29 cellular contexts compared by ENCODE assay signal in genomic region chr3:169137943-169138342, GRCh38.
"Had no signal": no experiment of that assay in that cellular context is flagged by ENCODE, and none has a peak within 500 bp of the region (broad histone marks: within the 10 kb centered on the region; RNA-seq: fewer than 3 reads in every experiment).

No MANE protein-coding gene starts in this region.

- H2AFZ ChIP-seq: hepatocyte, parathyroid adenoma had no signal

- FAIRE-seq: frontal cortex, kidney, urothelium cell line had no signal

- H3K4me2 ChIP-seq: hepatocyte, smooth muscle cell had no signal

- H3K27ac ChIP-seq: colonic mucosa, hepatocyte, parathyroid adenoma, prostate gland, testis, tibial nerve had no signal

- ATAC-seq: left lobe of liver; natural killer cell treated with Interleukin-12 subunit alpha and Interleukin-12 subunit beta and Interleukin-15 and Interleukin-18, amount 100 ng/mL, for 72 hours; sciatic nerve; stimulated activated naive CD8-positive, alpha-beta T cell treated with anti-CD3 and anti-CD28 coated beads, Interleukin-15, amount 100 ng/mL, for 72 hours had no signal

- H3K36me3 ChIP-seq: colonic mucosa, esophagus muscularis mucosa, prostate gland, right atrium auricular region, tibial nerve, upper lobe of left lung had no signal

- H3K79me2 ChIP-seq: hepatocyte, parathyroid adenoma had no signal

- H3K4me1 ChIP-seq: parathyroid adenoma, prostate gland, right atrium auricular region, testis, tibial nerve had no signal

- H3K9me3 ChIP-seq: colonic mucosa, esophagus muscularis mucosa, mucosa of descending colon, prostate gland, right atrium auricular region, testis, tibial nerve, upper lobe of left lung had no signal

- DNase-seq: colonic mucosa; effector CD8-positive, alpha-beta T cell; endodermal cell; head of caudate nucleus; kidney; mesenchymal stem cell; mucosa of descending colon; naive B cell; stimulated activated CD4-positive, alpha-beta T cell treated with anti-CD3 and anti-CD28 coated beads, Interleukin-12 subunit alpha, Interleukin-12 subunit beta, amount 100 ng/mL, for 4 hours; stimulated activated CD4-positive, alpha-beta T cell treated with anti-CD3 and anti-CD28 coated beads, Interleukin-1b, Interleukin-23, amount 100 ng/mL, for 48 hours; stimulated activated CD4-positive, alpha-beta T cell treated with anti-CD3 and anti-CD28 coated beads, Interleukin-4, amount 100 ng/mL, for 1 hour; stimulated activated CD8-positive, alpha-beta memory T cell treated with anti-CD3 and anti-CD28 coated beads, Interleukin-4, amount 100 ng/mL, for 48 hours; stimulated activated naive CD4-positive, alpha-beta T cell; stimulated activated naive CD8-positive, alpha-beta T cell treated with anti-CD3 and anti-CD28 coated beads, Interleukin-15, amount 100 ng/mL, for 72 hours; substantia nigra; testis; upper lobe of left lung had no signal

- H3K9ac ChIP-seq: parathyroid adenoma had no signal

- H3K4me3 ChIP-seq: colonic mucosa, esophagus muscularis mucosa, hepatocyte, mucosa of descending colon, prostate gland, right atrium auricular region, smooth muscle cell, testis, tibial nerve, upper lobe of left lung had no signal

- H3K27me3 ChIP-seq: colonic mucosa, hepatocyte, right atrium auricular region, testis, upper lobe of left lung had no signal
